ENCODE assay signal across 8 cellular contexts in the genomic region with DNA sequence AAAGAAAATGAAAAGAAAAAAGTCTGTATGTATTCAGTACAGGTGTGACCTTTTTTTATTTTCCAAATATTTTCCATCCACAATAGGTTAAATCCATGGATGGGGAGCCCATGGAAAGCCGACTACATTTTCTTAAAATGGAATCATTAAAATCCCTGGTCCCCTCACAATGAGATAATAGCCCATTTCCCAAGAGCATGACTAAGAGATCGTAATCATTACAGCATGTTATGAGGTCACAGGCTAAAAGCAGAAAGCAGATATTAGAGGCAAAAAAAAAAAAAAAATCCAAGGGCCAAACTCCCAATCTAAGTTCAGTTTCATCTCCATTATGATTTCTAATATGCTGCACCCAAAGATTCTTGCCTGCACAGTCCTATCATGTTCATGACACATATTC. TPM values are rescaled to one million over a fixed set of nuclear protein-coding genes. Genes with fewer than 3 reads are reported as not detected.
DNase-seq lines count a peak whose midpoint lies in the region; ATAC-seq and TF ChIP-seq lines count a peak whose summit lies in the region.

No MANE protein-coding gene starts in this region.

- CTCF ChIA-PET in CD4-positive, alpha-beta memory T cell (lab: Charles Lee; ENCODE audit: partially characterized antibody): interaction anchor here (1.4 to 3.9 kb wide), 9 partner anchors 11 to 64 kb away, joined by 3 to 32 read pairs (median 10); no protein-coding TSS in a partner anchor

- intact Hi-C loops in CD4-positive, alpha-beta memory T cell (cut with micrococcal nuclease): loop anchor here (2.0 to 5.0 kb wide), 2 partner anchors 19 to 40 kb away; no protein-coding TSS in a partner anchor

- peaks cover 89% of the 10 kb centered on the region for H3K4me1 ChIP-seq in CD4-positive, alpha-beta memory T cell (ENCODE audit: insufficient read depth, low read length)

- no peak for DNase-seq in CD4-positive, alpha-beta memory T cell
- peak; percentile 69 for DNase-seq in LHCN-M2 (ENCODE audit: low read depth)
- no peak for DNase-seq in mesothelial cell of epicardium (ENCODE audit: low spot score in 2 of 2, unreplicated experiment in 2 of 2)
- no peak for DNase-seq in COR-L47 (lab: John Stamatoyannopoulos, UW)
- no peak for DNase-seq in NCI-H1048 (lab: John Stamatoyannopoulos, UW)
- DNase-seq in stimulated activated CD4-positive, alpha-beta T cell treated with anti-CD3 and anti-CD28 coated beads, Interleukin-2, amount 100 ng/mL, for 48 hours: no peak

- H3K27ac Mint-ChIP-seq in CD4-positive, alpha-beta memory T cell: peak overlapping the region; percentile 76 to 98 (median 94)
- H3K27ac Mint-ChIP-seq in activated naive CD8-positive, alpha-beta T cell: peak overlapping the region; percentile 99
- H3K27ac Mint-ChIP-seq in mesothelial cell of epicardium: peak overlapping the region; percentile 14

- TF ChIP-seq CTCF in mesothelial cell of epicardium (IDR thresholded peaks at IDR 0.05; ENCODE audit: unreplicated experiment): no peak

- POLR2A ChIA-PET in CD4-positive, alpha-beta memory T cell (lab: Charles Lee; ENCODE audit: partially characterized antibody): interaction anchor here (0.6 to 11.2 kb wide), 23 partner anchors 9 to 465 kb away, joined by 3 to 125 read pairs (median 7); a partner anchor contains a TSS

- no peaks in the 10 kb centered on the region for H3K9me3 ChIP-seq in CD4-positive, alpha-beta memory T cell (ENCODE audit: control insufficient read depth in 1 of 2, low read length in 2 of 2)

- peak overlapping the region; percentile 91 to 98 (median 98) for H3K4me3 Mint-ChIP-seq in CD4-positive, alpha-beta memory T cell
- peak overlapping the region; percentile 98 for H3K4me3 Mint-ChIP-seq in activated naive CD8-positive, alpha-beta T cell
- no peak overlapping the region for H3K4me3 Mint-ChIP-seq in mesothelial cell of epicardium

- no peaks in the 10 kb centered on the region for H3K27me3 Mint-ChIP-seq in CD4-positive, alpha-beta memory T cell
- H3K27me3 Mint-ChIP-seq in activated naive CD8-positive, alpha-beta T cell: no peaks in the 10 kb centered on the region
- H3K27me3 Mint-ChIP-seq in mesothelial cell of epicardium (ENCODE audit: low read depth): no peaks in the 10 kb centered on the region

- peaks cover 0 to 8% (median 0%) of the 10 kb centered on the region in 8 donors for H3K9me3 Mint-ChIP-seq in CD4-positive, alpha-beta memory T cell
- no peaks in the 10 kb centered on the region for H3K9me3 Mint-ChIP-seq in activated naive CD8-positive, alpha-beta T cell (ENCODE audit: low read depth)
- no peaks in the 10 kb centered on the region for H3K9me3 Mint-ChIP-seq in mesothelial cell of epicardium

- H3K36me3 Mint-ChIP-seq in CD4-positive, alpha-beta memory T cell: peaks cover 20 to 46% of the 10 kb centered on the region in 2 donors
- peaks cover 3% of the 10 kb centered on the region for H3K36me3 Mint-ChIP-seq in activated naive CD8-positive, alpha-beta T cell
- peaks cover 4% of the 10 kb centered on the region for H3K36me3 Mint-ChIP-seq in mesothelial cell of epicardium

- H3K4me3 ChIP-seq in CD4-positive, alpha-beta memory T cell (ENCODE audit: low read length in 2 of 2): peak overlapping the region; percentile 64 to 71

- peak overlapping the region; percentile 82 for H3K27ac ChIP-seq in CD4-positive, alpha-beta memory T cell (ENCODE audit: low read depth, low read length)

- no peak for ATAC-seq in HG03280 (IDR thresholded peaks at IDR 0.05; ENCODE audit: unreplicated experiment)

- H3K4me1 Mint-ChIP-seq in CD4-positive, alpha-beta memory T cell: peaks cover 71 to 95% (median 83%) of the 10 kb centered on the region in 4 donors
- H3K4me1 Mint-ChIP-seq in activated naive CD8-positive, alpha-beta T cell (ENCODE audit: low read depth): peaks cover 91% of the 10 kb centered on the region
- H3K4me1 Mint-ChIP-seq in mesothelial cell of epicardium: peaks cover 46% of the 10 kb centered on the region

- H3K27me3 ChIP-seq in CD4-positive, alpha-beta memory T cell (ENCODE audit: insufficient read depth, low read length): no peaks in the 10 kb centered on the region

- H3K36me3 ChIP-seq in CD4-positive, alpha-beta memory T cell (ENCODE audit: insufficient read depth, low read length): peaks cover under 1% of the 10 kb centered on the region

RNA-seq across cellular contexts. Expression of a gene that starts 44.7 kb away (rescaled TPM):
- 100 to 1,000 TPM; 380 to 390 TPM for total RNA-seq in CD4-positive, alpha-beta memory T cell
- 100 to 1,000 TPM; 271 to 370 TPM for polyA plus RNA-seq in CD4-positive, alpha-beta memory T cell
- total RNA-seq in LHCN-M2 (2014; rRNA removed) (24.9 and 26.1 TPM in 2 replicates), mesothelial cell of epicardium (40.3 to 44.3 TPM (median 42.8 TPM) in 3 replicates)
- polyA plus RNA-seq in LHCN-M2 (2012): 15.3 TPM

Comparison
In these comparisons a context has a peak if more than half of its experiments do, and no peak if none do; other contexts are left out.
1. H3K27ac Mint-ChIP-seq: peak in every context shown above with its lines; median percentile 99 in activated naive CD8-positive, alpha-beta T cell; 94 in CD4-positive, alpha-beta memory T cell; 14 in mesothelial cell of epicardium.